Comparison of ENCODE assay signal across 8 cellular contexts in the genomic region with DNA sequence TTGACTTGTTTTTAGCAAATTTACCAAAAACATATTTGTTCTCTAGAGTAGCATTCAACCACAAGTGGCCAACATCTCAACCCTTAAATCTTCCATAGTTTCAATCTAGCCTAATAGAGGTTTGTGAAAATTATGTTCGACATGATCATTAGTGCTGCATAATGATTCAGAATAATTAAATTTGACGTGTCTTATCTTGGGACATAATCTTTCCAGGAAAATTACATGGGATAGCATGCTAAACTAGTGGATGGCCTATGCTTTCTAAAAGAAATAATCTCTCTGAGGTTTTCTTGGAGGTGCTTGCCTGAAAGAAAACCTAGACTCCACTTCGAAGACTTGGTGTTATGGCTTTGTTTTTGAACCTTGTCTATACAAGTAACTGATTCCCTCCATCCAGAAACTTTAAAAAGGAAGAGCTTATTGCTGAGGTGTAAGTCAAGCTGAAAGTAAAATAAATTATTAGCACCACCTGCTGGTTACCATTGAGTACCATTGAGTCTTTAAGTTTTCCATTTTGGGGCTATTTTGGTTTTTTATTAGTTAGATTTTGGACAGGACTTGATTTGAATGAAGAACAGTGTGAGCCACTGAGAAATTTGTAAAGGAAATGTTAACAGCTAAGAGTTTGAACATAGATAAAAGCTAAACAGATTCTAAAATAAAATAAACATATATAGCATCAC. TPM values are rescaled to one million over a fixed set of nuclear protein-coding genes. Genes with fewer than 3 reads are reported as not detected.
DNase-seq lines count a peak whose midpoint lies in the region; ATAC-seq and TF ChIP-seq lines count a peak whose summit lies in the region.

No MANE protein-coding gene starts in this region.

- TF ChIP-seq POLR2A in esophagus squamous epithelium (IDR thresholded peaks at IDR 0.05), result no peak

- H3K4me3 ChIP-seq in BE2C (ENCODE audit: low read depth, low read length), result no peak overlapping the region
- H3K4me3 ChIP-seq in esophagus squamous epithelium, result no peak overlapping the region

- 54 to 55% methylated on average over 3 of the region's 3 CpGs for WGBS in esophagus squamous epithelium, 2 donors

- H3K4me1 Mint-ChIP-seq in stimulated activated effector memory CD8-positive, alpha-beta T cell treated with anti-CD3 and anti-CD28 coated beads, Interleukin-12 subunit alpha, Interleukin-12 subunit beta, amount 100 ng/mL, for 72 hours, result no peaks in the 10 kb centered on the region
- H3K4me1 Mint-ChIP-seq in activated naive CD4-positive, alpha-beta T cell treated with anti-CD3 and anti-CD28 coated beads, Interleukin-2, amount 10 ng/mL, durations not matched to agents 7 days and 5 days, result peaks cover 3% of the 10 kb centered on the region

- intact Hi-C loops in esophagus squamous epithelium (cut with DNase I), result loop anchor here (10.0 kb wide), 1 partner anchor 233 kb away; no protein-coding TSS in a partner anchor

- H3K36me3 ChIP-seq in BE2C, result peaks cover 80% of the 10 kb centered on the region
- peaks cover 0 to 54% (median 4%) of the 10 kb centered on the region in 3 donors for H3K36me3 ChIP-seq in esophagus squamous epithelium

- peaks cover 92% of the 10 kb centered on the region for H3K36me3 Mint-ChIP-seq in stimulated activated effector memory CD8-positive, alpha-beta T cell treated with anti-CD3 and anti-CD28 coated beads, Interleukin-12 subunit alpha, Interleukin-12 subunit beta, amount 100 ng/mL, for 72 hours
- H3K36me3 Mint-ChIP-seq in activated naive CD4-positive, alpha-beta T cell treated with anti-CD3 and anti-CD28 coated beads, Interleukin-2, amount 10 ng/mL, durations not matched to agents 7 days and 5 days, result peaks cover 55% of the 10 kb centered on the region

- H3K27ac Mint-ChIP-seq in stimulated activated effector memory CD8-positive, alpha-beta T cell treated with anti-CD3 and anti-CD28 coated beads, Interleukin-12 subunit alpha, Interleukin-12 subunit beta, amount 100 ng/mL, for 72 hours, result peak overlapping the region; percentile 71
- H3K27ac Mint-ChIP-seq in activated naive CD4-positive, alpha-beta T cell treated with anti-CD3 and anti-CD28 coated beads, Interleukin-2, amount 10 ng/mL, durations not matched to agents 7 days and 5 days, result no peak overlapping the region

- H3K27me3 ChIP-seq in BE2C (no peaks in the 10 kb centered on the region), esophagus squamous epithelium (no peaks in the 10 kb centered on the region)

- CTCF ChIA-PET in activated naive CD4-positive, alpha-beta T cell treated with anti-CD3 and anti-CD28 coated beads, Interleukin-2, amount 10 ng/mL, durations not matched to agents 7 days and 5 days (lab: Charles Lee), result interaction anchor here (0.6 to 4.1 kb wide), 17 partner anchors 8 to 241 kb away, joined by 3 to 66 read pairs (median 4); no protein-coding TSS in a partner anchor

- H3K27ac ChIP-seq in esophagus squamous epithelium, result no peak overlapping the region

- TF ChIP-seq CTCF in BE2C (IDR thresholded peaks at IDR 0.05; ENCODE audit: low read depth, low read length) (peak; percentile 49), GM13977 (IDR thresholded peaks at IDR 0.05; ENCODE audit: extremely low read depth, insufficient read depth, missing control alignments) (peak; percentile 44), esophagus squamous epithelium (IDR thresholded peaks at IDR 0.05) (peak in 5 of 6 experiments; percentile 36 to 59 (median 49))

- no peaks in the 10 kb centered on the region for H3K27me3 Mint-ChIP-seq in activated naive CD4-positive, alpha-beta T cell treated with anti-CD3 and anti-CD28 coated beads, Interleukin-2, amount 10 ng/mL, durations not matched to agents 7 days and 5 days

- in situ Hi-C loops in GM13977 (cut with MboI; ENCODE audit: low pct_unique_long_range_greater_than_20kb, low sequenced_read_pairs, unreplicated experiment), result loop anchor here (10.0 kb wide), 1 partner anchor 233 kb away; no protein-coding TSS in a partner anchor

- H3K4me1 ChIP-seq in BE2C (no peaks in the 10 kb centered on the region; the same call in none of the 2 replicates), esophagus squamous epithelium (peaks cover 0 to 14% (median 0%) of the 10 kb centered on the region in 3 donors)

- no peak for ATAC-seq in stimulated activated effector memory CD8-positive, alpha-beta T cell treated with anti-CD3 and anti-CD28 coated beads, Interleukin-12 subunit alpha, Interleukin-12 subunit beta, amount 100 ng/mL, for 72 hours

- DNase-seq in BE2C (no peak), GM13977 (ENCODE audit: low spot score) (peak; percentile 25), RPMI7951 (ENCODE audit: low read depth) (peak; percentile 31), esophagus squamous epithelium (lab: John Stamatoyannopoulos, UW) (no peak), mucosa of gallbladder (ENCODE audit: low spot score) (no peak), HPDE6-E6E7 (ENCODE audit: extremely low spot score) (no peak)
- no peak for DNase-seq in stimulated activated effector memory CD8-positive, alpha-beta T cell treated with anti-CD3 and anti-CD28 coated beads, Interleukin-12 subunit alpha, Interleukin-12 subunit beta, amount 100 ng/mL, for 72 hours (ENCODE audit: low spot score in 2 of 2)
- DNase-seq in activated naive CD4-positive, alpha-beta T cell treated with anti-CD3 and anti-CD28 coated beads, Interleukin-2, amount 10 ng/mL, durations not matched to agents 7 days and 5 days, result no peak

- no peaks in the 10 kb centered on the region for H3K9me3 ChIP-seq in BE2C
- H3K9me3 ChIP-seq in esophagus squamous epithelium, result no peaks in the 10 kb centered on the region

- no peak overlapping the region for H3K4me3 Mint-ChIP-seq in stimulated activated effector memory CD8-positive, alpha-beta T cell treated with anti-CD3 and anti-CD28 coated beads, Interleukin-12 subunit alpha, Interleukin-12 subunit beta, amount 100 ng/mL, for 72 hours
- no peak overlapping the region for H3K4me3 Mint-ChIP-seq in activated naive CD4-positive, alpha-beta T cell treated with anti-CD3 and anti-CD28 coated beads, Interleukin-2, amount 10 ng/mL, durations not matched to agents 7 days and 5 days

- H3K9me3 Mint-ChIP-seq in stimulated activated effector memory CD8-positive, alpha-beta T cell treated with anti-CD3 and anti-CD28 coated beads, Interleukin-12 subunit alpha, Interleukin-12 subunit beta, amount 100 ng/mL, for 72 hours, result no peaks in the 10 kb centered on the region
- H3K9me3 Mint-ChIP-seq in activated naive CD4-positive, alpha-beta T cell treated with anti-CD3 and anti-CD28 coated beads, Interleukin-2, amount 10 ng/mL, durations not matched to agents 7 days and 5 days, result no peaks in the 10 kb centered on the region

RNA-seq across cellular contexts. Expression of a gene that starts 32.7 kb away (rescaled TPM):
- 126 TPM for polyA plus RNA-seq in BE2C (2012; ENCODE audit: insufficient read depth, insufficient read length, low read depth)
- 188 and 215 TPM in 2 replicates for total RNA-seq in RPMI7951 (2014; rRNA removed; shearing (Covaris generic))
- 100 to 1,000 TPM in 2 of 4 donors, 10 to 100 TPM in 2; 51.3 to 152 (median 104) TPM for total RNA-seq in esophagus squamous epithelium
- total RNA-seq in mucosa of gallbladder, result 91.5 TPM

Comparison
In these comparisons a context has a peak if more than half of its experiments do, and no peak if none do; other contexts are left out.
1. DNase-seq: peak in GM13977 (single experiment) and RPMI7951 (single experiment); none in BE2C (single experiment), esophagus squamous epithelium (single experiment), stimulated activated effector memory CD8-positive, alpha-beta T cell treated with anti-CD3 and anti-CD28 coated beads, Interleukin-12 subunit alpha, Interleukin-12 subunit beta, amount 100 ng/mL, for 72 hours (0 of 2), activated naive CD4-positive, alpha-beta T cell treated with anti-CD3 and anti-CD28 coated beads, Interleukin-2, amount 10 ng/mL, durations not matched to agents 7 days and 5 days (single experiment), mucosa of gallbladder (single experiment) and HPDE6-E6E7 (single experiment).
2. Peak in every context shown above with its lines, with median percentiles within 50 percentile points of each other: CTCF ChIP-seq.